Comparison of ENCODE assay signal across 1 cellular context in the genomic region with DNA sequence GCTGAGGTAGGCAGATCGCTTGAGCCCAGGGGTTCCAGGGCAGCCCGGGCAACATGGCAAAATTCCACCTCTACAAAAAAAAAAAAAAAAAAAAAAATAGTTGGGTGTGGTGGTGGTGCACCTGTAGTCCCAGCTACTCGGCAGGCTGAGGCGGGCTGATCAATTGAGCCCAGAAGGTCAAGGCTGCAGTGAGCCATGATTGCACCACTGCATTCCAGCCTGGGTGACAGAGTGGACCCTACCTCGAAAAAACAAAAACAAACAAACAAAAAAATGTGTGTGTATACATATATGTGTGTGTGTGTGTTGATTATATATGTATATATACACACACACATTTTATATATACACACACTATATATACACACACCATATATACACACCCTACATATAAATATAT.
A peak's percentile ranks its signal among the peaks of the same experiment; 100 is the strongest.
TF ChIP-seq lines count a peak whose summit lies in the region.

No MANE protein-coding gene starts in this region.

TF ChIP-seq in HepG2, 621 proteins besides CTCF, POLR2A, EP300 and RAD21 (continued from another document and continues in another):
- TF ChIP-seq, protein P1, sequence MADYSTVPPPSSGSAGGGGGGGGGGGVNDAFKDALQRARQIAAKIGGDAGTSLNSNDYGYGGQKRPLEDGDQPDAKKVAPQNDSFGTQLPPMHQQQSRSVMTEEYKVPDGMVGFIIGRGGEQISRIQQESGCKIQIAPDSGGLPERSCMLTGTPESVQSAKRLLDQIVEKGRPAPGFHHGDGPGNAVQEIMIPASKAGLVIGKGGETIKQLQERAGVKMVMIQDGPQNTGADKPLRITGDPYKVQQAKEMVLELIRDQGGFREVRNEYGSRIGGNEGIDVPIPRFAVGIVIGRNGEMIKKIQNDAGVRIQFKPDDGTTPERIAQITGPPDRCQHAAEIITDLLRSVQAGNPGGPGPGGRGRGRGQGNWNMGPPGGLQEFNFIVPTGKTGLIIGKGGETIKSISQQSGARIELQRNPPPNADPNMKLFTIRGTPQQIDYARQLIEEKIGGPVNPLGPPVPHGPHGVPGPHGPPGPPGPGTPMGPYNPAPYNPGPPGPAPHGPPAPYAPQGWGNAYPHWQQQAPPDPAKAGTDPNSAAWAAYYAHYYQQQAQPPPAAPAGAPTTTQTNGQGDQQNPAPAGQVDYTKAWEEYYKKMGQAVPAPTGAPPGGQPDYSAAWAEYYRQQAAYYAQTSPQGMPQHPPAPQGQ (CRISPR knock-in tag; IDR thresholded peaks at IDR 0.05; ENCODE audit: borderline replicate concordance) = no peak
- TF ChIP-seq, protein P2, sequence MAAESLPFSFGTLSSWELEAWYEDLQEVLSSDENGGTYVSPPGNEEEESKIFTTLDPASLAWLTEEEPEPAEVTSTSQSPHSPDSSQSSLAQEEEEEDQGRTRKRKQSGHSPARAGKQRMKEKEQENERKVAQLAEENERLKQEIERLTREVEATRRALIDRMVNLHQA (CRISPR knock-in tag; IDR thresholded peaks at IDR 0.05) = no peak
- TF ChIP-seq, protein P3, sequence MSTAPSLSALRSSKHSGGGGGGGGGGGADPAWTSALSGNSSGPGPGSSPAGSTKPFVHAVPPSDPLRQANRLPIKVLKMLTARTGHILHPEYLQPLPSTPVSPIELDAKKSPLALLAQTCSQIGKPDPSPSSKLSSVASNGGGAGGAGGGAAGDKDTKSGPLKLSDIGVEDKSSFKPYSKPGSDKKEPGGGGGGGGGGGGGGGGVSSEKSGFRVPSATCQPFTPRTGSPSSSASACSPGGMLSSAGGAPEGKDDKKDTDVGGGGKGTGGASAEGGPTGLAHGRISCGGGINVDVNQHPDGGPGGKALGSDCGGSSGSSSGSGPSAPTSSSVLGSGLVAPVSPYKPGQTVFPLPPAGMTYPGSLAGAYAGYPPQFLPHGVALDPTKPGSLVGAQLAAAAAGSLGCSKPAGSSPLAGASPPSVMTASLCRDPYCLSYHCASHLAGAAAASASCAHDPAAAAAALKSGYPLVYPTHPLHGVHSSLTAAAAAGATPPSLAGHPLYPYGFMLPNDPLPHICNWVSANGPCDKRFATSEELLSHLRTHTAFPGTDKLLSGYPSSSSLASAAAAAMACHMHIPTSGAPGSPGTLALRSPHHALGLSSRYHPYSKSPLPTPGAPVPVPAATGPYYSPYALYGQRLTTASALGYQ (CRISPR knock-in tag; IDR thresholded peaks at IDR 0.05) = no peak
- TF ChIP-seq ZNF83 (CRISPR knock-in tag; IDR thresholded peaks at IDR 0.05; ENCODE audit: borderline replicate concordance) = no peak
- TF ChIP-seq ZNF878 (CRISPR knock-in tag; IDR thresholded peaks at IDR 0.05) = no peak
- TF ChIP-seq HDAC1 (CRISPR knock-in tag; IDR thresholded peaks at IDR 0.05) = peak; percentile 63; the same call in 1 of the 2 replicates
- no peak for TF ChIP-seq NFE2L1 (CRISPR knock-in tag; IDR thresholded peaks at IDR 0.05; ENCODE audit: borderline replicate concordance)
- TF ChIP-seq ZNF761 (CRISPR knock-in tag; conservative IDR thresholded peaks at IDR 0.05) = no peak
- TF ChIP-seq SSRP1 (CRISPR knock-in tag; IDR thresholded peaks at IDR 0.05) = no peak
- TF ChIP-seq SMC3 (IDR thresholded peaks at IDR 0.05; ENCODE audit: low read length) = no peak
- TF ChIP-seq, protein P4, sequence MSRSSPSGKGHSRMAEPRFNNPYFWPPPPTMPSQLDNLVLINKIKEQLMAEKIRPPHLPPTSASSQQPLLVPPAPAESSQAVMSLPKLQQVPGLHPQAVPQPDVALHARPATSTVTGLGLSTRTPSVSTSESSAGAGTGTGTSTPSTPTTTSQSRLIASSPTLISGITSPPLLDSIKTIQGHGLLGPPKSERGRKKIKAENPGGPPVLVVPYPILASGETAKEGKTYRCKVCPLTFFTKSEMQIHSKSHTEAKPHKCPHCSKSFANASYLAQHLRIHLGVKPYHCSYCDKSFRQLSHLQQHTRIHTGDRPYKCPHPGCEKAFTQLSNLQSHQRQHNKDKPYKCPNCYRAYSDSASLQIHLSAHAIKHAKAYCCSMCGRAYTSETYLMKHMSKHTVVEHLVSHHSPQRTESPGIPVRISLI (CRISPR knock-in tag; IDR thresholded peaks at IDR 0.05; ENCODE audit: borderline replicate concordance) = peak; percentile 94
- TF ChIP-seq, protein P5, sequence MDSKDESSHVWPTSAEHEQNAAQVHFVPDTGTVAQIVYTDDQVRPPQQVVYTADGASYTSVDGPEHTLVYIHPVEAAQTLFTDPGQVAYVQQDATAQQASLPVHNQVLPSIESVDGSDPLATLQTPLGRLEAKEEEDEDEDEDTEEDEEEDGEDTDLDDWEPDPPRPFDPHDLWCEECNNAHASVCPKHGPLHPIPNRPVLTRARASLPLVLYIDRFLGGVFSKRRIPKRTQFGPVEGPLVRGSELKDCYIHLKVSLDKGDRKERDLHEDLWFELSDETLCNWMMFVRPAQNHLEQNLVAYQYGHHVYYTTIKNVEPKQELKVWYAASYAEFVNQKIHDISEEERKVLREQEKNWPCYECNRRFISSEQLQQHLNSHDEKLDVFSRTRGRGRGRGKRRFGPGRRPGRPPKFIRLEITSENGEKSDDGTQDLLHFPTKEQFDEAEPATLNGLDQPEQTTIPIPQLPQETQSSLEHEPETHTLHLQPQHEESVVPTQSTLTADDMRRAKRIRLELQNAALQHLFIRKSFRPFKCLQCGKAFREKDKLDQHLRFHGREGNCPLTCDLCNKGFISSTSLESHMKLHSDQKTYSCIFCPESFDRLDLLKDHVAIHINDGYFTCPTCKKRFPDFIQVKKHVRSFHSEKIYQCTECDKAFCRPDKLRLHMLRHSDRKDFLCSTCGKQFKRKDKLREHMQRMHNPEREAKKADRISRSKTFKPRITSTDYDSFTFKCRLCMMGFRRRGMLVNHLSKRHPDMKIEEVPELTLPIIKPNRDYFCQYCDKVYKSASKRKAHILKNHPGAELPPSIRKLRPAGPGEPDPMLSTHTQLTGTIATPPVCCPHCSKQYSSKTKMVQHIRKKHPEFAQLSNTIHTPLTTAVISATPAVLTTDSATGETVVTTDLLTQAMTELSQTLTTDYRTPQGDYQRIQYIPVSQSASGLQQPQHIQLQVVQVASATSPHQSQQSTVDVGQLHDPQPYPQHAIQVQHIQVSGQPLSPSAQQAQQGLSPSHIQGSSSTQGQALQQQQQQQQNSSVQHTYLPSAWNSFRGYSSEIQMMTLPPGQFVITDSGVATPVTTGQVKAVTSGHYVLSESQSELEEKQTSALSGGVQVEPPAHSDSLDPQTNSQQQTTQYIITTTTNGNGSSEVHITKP (CRISPR knock-in tag; IDR thresholded peaks at IDR 0.05; ENCODE audit: low read depth) = no peak
- peak; percentile 40; the same call in 1 of the 2 replicates for TF ChIP-seq ONECUT2 (CRISPR knock-in tag; IDR thresholded peaks at IDR 0.05)
- TF ChIP-seq PLRG1 (conservative IDR thresholded peaks at IDR 0.05) = no peak
- no peak for TF ChIP-seq GATA4 (IDR thresholded peaks at IDR 0.05; ENCODE audit: borderline replicate concordance, low read depth)
- TF ChIP-seq REPIN1 (CRISPR knock-in tag; IDR thresholded peaks at IDR 0.05; ENCODE audit: borderline replicate concordance, low read depth) = no peak
- TF ChIP-seq NR3C1 (CRISPR knock-in tag; IDR thresholded peaks at IDR 0.05) = no peak
- no peak for TF ChIP-seq PHF8 (CRISPR knock-in tag; IDR thresholded peaks at IDR 0.05)
- 0 out of 2 replicates have a peak, but pooled peaks have one; percentile 59 for TF ChIP-seq KDM6A (CRISPR knock-in tag; IDR thresholded peaks at IDR 0.05; ENCODE audit: low read depth)
- TF ChIP-seq ATRX (CRISPR knock-in tag; IDR thresholded peaks at IDR 0.05; ENCODE audit: borderline replicate concordance) = no peak
- TF ChIP-seq TBX3 (IDR thresholded peaks at IDR 0.05; ENCODE audit: borderline replicate concordance) = peak; percentile 41; the same call in 1 of the 2 replicates
- no peak for TF ChIP-seq ZFP37 (CRISPR knock-in tag; IDR thresholded peaks at IDR 0.05; ENCODE audit: borderline replicate concordance)
- TF ChIP-seq ZNF749 (CRISPR knock-in tag; IDR thresholded peaks at IDR 0.05; ENCODE audit: borderline replicate concordance) = no peak
- no peak for TF ChIP-seq CREM (IDR thresholded peaks at IDR 0.05)
- TF ChIP-seq CREM (CRISPR knock-in tag; IDR thresholded peaks at IDR 0.05) = no peak
- no peak for TF ChIP-seq SATB2 (CRISPR knock-in tag; IDR thresholded peaks at IDR 0.05)
- TF ChIP-seq CEBPB (IDR thresholded peaks at IDR 0.05; ENCODE audit: borderline replicate concordance, low read depth, low read length) = peak; percentile 88
- no peak for TF ChIP-seq ZFYVE20 (CRISPR knock-in tag; IDR thresholded peaks at IDR 0.05; ENCODE audit: borderline replicate concordance, low read depth)
- TF ChIP-seq CBFB (CRISPR knock-in tag; IDR thresholded peaks at IDR 0.05) = no peak
- TF ChIP-seq, protein P6, sequence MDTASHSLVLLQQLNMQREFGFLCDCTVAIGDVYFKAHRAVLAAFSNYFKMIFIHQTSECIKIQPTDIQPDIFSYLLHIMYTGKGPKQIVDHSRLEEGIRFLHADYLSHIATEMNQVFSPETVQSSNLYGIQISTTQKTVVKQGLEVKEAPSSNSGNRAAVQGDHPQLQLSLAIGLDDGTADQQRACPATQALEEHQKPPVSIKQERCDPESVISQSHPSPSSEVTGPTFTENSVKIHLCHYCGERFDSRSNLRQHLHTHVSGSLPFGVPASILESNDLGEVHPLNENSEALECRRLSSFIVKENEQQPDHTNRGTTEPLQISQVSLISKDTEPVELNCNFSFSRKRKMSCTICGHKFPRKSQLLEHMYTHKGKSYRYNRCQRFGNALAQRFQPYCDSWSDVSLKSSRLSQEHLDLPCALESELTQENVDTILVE (CRISPR knock-in tag; IDR thresholded peaks at IDR 0.05) = no peak
- TF ChIP-seq ZBTB7A (CRISPR knock-in tag; IDR thresholded peaks at IDR 0.05) = 0 out of 2 replicates have a peak, but pooled peaks have one; percentile 68
- peak; percentile 60; the same call in 1 of the 2 replicates for TF ChIP-seq NCOR1 (IDR thresholded peaks at IDR 0.05; ENCODE audit: borderline replicate concordance, low read length)
- no peak for TF ChIP-seq ZFP82 (CRISPR knock-in tag; IDR thresholded peaks at IDR 0.05; ENCODE audit: borderline replicate concordance)
- TF ChIP-seq, protein P7, sequence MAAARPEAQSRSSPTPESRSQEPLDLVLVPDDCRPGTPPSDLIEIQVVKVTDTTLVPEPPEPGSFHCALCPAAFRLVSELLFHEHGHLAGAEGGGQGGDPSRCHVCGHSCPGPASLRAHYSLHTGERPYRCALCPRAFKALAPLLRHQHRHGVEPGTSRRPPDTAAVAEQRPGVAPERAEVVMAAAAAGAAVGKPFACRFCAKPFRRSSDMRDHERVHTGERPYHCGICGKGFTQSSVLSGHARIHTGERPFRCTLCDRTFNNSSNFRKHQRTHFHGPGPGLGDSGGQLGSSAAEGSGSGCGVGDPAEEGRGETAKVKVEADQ (CRISPR knock-in tag; IDR thresholded peaks at IDR 0.05; ENCODE audit: borderline replicate concordance) = no peak
- TF ChIP-seq SKI (IDR thresholded peaks at IDR 0.05; ENCODE audit: partially characterized antibody) = peak; percentile 59
- TF ChIP-seq, protein P8, sequence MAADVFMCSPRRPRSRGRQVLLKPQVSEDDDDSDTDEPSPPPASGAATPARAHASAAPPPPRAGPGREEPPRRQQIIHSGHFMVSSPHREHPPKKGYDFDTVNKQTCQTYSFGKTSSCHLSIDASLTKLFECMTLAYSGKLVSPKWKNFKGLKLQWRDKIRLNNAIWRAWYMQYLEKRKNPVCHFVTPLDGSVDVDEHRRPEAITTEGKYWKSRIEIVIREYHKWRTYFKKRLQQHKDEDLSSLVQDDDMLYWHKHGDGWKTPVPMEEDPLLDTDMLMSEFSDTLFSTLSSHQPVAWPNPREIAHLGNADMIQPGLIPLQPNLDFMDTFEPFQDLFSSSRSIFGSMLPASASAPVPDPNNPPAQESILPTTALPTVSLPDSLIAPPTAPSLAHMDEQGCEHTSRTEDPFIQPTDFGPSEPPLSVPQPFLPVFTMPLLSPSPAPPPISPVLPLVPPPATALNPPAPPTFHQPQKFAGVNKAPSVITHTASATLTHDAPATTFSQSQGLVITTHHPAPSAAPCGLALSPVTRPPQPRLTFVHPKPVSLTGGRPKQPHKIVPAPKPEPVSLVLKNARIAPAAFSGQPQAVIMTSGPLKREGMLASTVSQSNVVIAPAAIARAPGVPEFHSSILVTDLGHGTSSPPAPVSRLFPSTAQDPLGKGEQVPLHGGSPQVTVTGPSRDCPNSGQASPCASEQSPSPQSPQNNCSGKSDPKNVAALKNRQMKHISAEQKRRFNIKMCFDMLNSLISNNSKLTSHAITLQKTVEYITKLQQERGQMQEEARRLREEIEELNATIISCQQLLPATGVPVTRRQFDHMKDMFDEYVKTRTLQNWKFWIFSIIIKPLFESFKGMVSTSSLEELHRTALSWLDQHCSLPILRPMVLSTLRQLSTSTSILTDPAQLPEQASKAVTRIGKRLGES (CRISPR knock-in tag; IDR thresholded peaks at IDR 0.05; ENCODE audit: borderline replicate concordance) = no peak
- no peak for TF ChIP-seq ZNF510 (CRISPR knock-in tag; IDR thresholded peaks at IDR 0.05; ENCODE audit: low read depth)
- TF ChIP-seq, protein P9, sequence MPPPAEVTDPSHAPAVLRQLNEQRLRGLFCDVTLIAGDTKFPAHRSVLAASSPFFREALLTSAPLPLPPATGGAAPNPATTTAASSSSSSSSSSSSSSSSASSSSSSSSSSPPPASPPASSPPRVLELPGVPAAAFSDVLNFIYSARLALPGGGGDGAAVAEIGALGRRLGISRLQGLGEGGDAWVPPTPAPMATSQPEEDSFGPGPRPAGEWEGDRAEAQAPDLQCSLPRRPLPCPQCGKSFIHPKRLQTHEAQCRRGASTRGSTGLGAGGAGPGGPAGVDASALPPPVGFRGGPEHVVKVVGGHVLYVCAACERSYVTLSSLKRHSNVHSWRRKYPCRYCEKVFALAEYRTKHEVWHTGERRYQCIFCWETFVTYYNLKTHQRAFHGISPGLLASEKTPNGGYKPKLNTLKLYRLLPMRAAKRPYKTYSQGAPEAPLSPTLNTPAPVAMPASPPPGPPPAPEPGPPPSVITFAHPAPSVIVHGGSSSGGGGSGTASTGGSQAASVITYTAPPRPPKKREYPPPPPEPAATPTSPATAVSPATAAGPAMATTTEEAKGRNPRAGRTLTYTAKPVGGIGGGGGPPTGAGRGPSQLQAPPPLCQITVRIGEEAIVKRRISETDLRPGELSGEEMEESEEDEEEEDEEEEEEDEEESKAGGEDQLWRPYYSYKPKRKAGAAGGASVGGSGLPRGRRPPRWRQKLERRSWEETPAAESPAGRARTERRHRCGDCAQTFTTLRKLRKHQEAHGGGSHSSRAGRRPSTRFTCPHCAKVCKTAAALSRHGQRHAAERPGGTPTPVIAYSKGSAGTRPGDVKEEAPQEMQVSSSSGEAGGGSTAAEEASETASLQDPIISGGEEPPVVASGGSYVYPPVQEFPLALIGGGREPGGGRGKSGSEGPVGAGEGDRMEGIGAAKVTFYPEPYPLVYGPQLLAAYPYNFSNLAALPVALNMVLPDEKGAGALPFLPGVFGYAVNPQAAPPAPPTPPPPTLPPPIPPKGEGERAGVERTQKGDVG (CRISPR knock-in tag; IDR thresholded peaks at IDR 0.05; ENCODE audit: borderline replicate concordance) = no peak
- no peak for TF ChIP-seq ZNF720 (CRISPR knock-in tag; IDR thresholded peaks at IDR 0.05)
- TF ChIP-seq, protein P10, sequence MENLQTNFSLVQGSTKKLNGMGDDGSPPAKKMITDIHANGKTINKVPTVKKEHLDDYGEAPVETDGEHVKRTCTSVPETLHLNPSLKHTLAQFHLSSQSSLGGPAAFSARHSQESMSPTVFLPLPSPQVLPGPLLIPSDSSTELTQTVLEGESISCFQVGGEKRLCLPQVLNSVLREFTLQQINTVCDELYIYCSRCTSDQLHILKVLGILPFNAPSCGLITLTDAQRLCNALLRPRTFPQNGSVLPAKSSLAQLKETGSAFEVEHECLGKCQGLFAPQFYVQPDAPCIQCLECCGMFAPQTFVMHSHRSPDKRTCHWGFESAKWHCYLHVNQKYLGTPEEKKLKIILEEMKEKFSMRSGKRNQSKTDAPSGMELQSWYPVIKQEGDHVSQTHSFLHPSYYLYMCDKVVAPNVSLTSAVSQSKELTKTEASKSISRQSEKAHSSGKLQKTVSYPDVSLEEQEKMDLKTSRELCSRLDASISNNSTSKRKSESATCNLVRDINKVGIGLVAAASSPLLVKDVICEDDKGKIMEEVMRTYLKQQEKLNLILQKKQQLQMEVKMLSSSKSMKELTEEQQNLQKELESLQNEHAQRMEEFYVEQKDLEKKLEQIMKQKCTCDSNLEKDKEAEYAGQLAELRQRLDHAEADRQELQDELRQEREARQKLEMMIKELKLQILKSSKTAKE (CRISPR knock-in tag; IDR thresholded peaks at IDR 0.05; ENCODE audit: borderline replicate concordance) = no peak
- TF ChIP-seq ZNF678 (CRISPR knock-in tag; IDR thresholded peaks at IDR 0.05) = no peak
